ENCODE assay signal across 19 cellular contexts in genomic region chr1:201918343-201918742, GRCh38. TPM values are rescaled to one million over a fixed set of nuclear protein-coding genes. Genes with fewer than 3 reads are reported as not detected.
DNase-seq lines count a peak whose midpoint lies in the region; ATAC-seq, FAIRE-seq and TF ChIP-seq lines count a peak whose summit lies in the region.
"Had no signal": no experiment of that assay in that cellular context is flagged by ENCODE, and none has a peak within 500 bp of the region (broad histone marks: within the 10 kb centered on the region; RNA-seq: fewer than 3 reads in every experiment).

No MANE protein-coding gene starts in this region.

- H3K4me1 ChIP-seq in left ventricle myocardium inferior: peaks cover 31% of the 10 kb centered on the region
- H3K4me1 ChIP-seq in gastroesophageal sphincter: peaks cover 36 to 100% (median 51%) of the 10 kb centered on the region in 3 donors
- H3K4me1 ChIP-seq in rectal smooth muscle tissue (ENCODE audit: control insufficient read depth, insufficient read depth, low read length): peaks cover 67% of the 10 kb centered on the region
- peaks cover 76% of the 10 kb centered on the region for H3K4me1 ChIP-seq in vagina
- peaks cover 8 to 9% of the 10 kb centered on the region in 2 donors for H3K4me1 ChIP-seq in kidney (ENCODE audit: control insufficient read depth in 1 of 2, insufficient read depth in 1 of 2, low read depth in 1 of 2, low read length in 2 of 2)

- no peak for FAIRE-seq in kidney (lab: Jason Lieb, UNC)
- FAIRE-seq: A204.1 had no signal

- WGBS in gastroesophageal sphincter (ENCODE audit: low coverage in 1 of 2), 2 donors: 50% methylated on average over 5 of the region's 5 CpGs

- TF ChIP-seq CTCF in left ventricle myocardium inferior (IDR thresholded peaks at IDR 0.05; ENCODE audit: borderline replicate concordance) (no peak), gastroesophageal sphincter (IDR thresholded peaks at IDR 0.05) (no peak), vagina (IDR thresholded peaks at IDR 0.05) (no peak), kidney (IDR thresholded peaks at IDR 0.05; ENCODE audit: borderline replicate concordance, extremely low read depth, insufficient read depth) (no peak)

- peak overlapping the region; percentile 22 for H3K9ac ChIP-seq in rectal smooth muscle tissue (ENCODE audit: low read length)
- no peak overlapping the region for H3K9ac ChIP-seq in kidney (ENCODE audit: low read length in 2 of 2)

- no peak for TF ChIP-seq EP300 in gastroesophageal sphincter (IDR thresholded peaks at IDR 0.05)

- H3K36me3 ChIP-seq in left ventricle myocardium inferior (no peaks in the 10 kb centered on the region), gastroesophageal sphincter (peaks cover 0 to 29% of the 10 kb centered on the region in 2 donors), rectal smooth muscle tissue (ENCODE audit: control insufficient read depth, insufficient read depth, low read length) (no peaks in the 10 kb centered on the region), vagina (no peaks in the 10 kb centered on the region), kidney (ENCODE audit: control insufficient read depth in 1 of 2, insufficient read depth in 2 of 2, low read length in 2 of 2) (no peaks in the 10 kb centered on the region)

- H3K4me3 ChIP-seq in left ventricle myocardium inferior (no peak overlapping the region), gastroesophageal sphincter (peak overlapping the region in 1 of 2 donors; percentile 36), rectal smooth muscle tissue (ENCODE audit: low read length) (peak overlapping the region; percentile 61), vagina (no peak overlapping the region), kidney (ENCODE audit: low read length in 2 of 2) (no peak overlapping the region)

- peak overlapping the region; percentile 77 for H3K27ac ChIP-seq in left ventricle myocardium inferior (replicated peaks)
- H3K27ac ChIP-seq in gastroesophageal sphincter: peak overlapping the region; percentile 94 to 96 (median 95)
- H3K27ac ChIP-seq in rectal smooth muscle tissue (ENCODE audit: low read depth, low read length): peak overlapping the region; percentile 97
- peak overlapping the region; percentile 92 for H3K27ac ChIP-seq in vagina
- H3K27ac ChIP-seq in kidney (ENCODE audit: low read depth in 2 of 2, low read length in 2 of 2): peak overlapping the region in 1 of 2 donors; percentile 65

- intact Hi-C loops in left ventricle myocardium inferior (cut with micrococcal nuclease): no loop called here
- intact Hi-C loops in left ventricle myocardium superior (cut with micrococcal nuclease): no loop called here
- intact Hi-C loops in vagina (cut with DNase I): no loop called here
- intact Hi-C loops in kidney (cut with DNase I): no loop called here

- no peak for TF ChIP-seq POLR2A in gastroesophageal sphincter (IDR thresholded peaks at IDR 0.05)
- no peak for TF ChIP-seq POLR2A in vagina (IDR thresholded peaks at IDR 0.05)

- DNase-seq in left ventricle myocardium inferior (no peak), left ventricle myocardium superior (no peak), vagina (ENCODE audit: extremely low spot score in 2 of 2) (no peak), kidney (no peak), medulla oblongata (ENCODE audit: extremely low spot score) (no peak)
- DNase-seq: activated CD4-positive, alpha-beta T cell treated with anti-CD3 and anti-CD28 coated beads, Interleukin-2, amount 10 ng/mL, durations not matched to agents 7 days and 5 days; COR-L47; GF-D8; hypothalamus; KG1; NK-92 treated with Interleukin-12 subunit alpha and Interleukin-12 subunit beta, amount 100 ng/mL, for 24 hours; stimulated activated naive CD8-positive, alpha-beta T cell treated with anti-CD3 and anti-CD28 coated beads, Interleukin-15, Interleukin-2, amounts not matched to agents 100 U/mL and 50 U/mL, for 24 hours had no signal

- H3K27me3 ChIP-seq in left ventricle myocardium inferior (ENCODE audit: low read depth) (no peaks in the 10 kb centered on the region), gastroesophageal sphincter (no peaks in the 10 kb centered on the region), rectal smooth muscle tissue (ENCODE audit: control insufficient read depth, insufficient read depth, low read length) (no peaks in the 10 kb centered on the region), vagina (no peaks in the 10 kb centered on the region)

- H3K9me3 ChIP-seq in left ventricle myocardium inferior (replicated peaks) (no peaks in the 10 kb centered on the region), gastroesophageal sphincter (no peaks in the 10 kb centered on the region), vagina (no peaks in the 10 kb centered on the region), kidney (ENCODE audit: control insufficient read depth in 1 of 2, low read length in 2 of 2) (no peaks in the 10 kb centered on the region)

- ATAC-seq in left ventricle myocardium superior (no peak), gastroesophageal sphincter (no peak), HG03439 (IDR thresholded peaks at IDR 0.05; ENCODE audit: unreplicated experiment) (no peak)
- ATAC-seq: activated naive CD4-positive, alpha-beta T cell treated with anti-CD3 and anti-CD28 coated beads, Interleukin-2, amount 50 U/mL, for 72 hours; natural killer cell treated with Interleukin-12 subunit alpha and Interleukin-12 subunit beta and Interleukin-15 and Interleukin-18, amount 100 ng/mL, for 72 hours; stimulated activated naive CD8-positive, alpha-beta T cell treated with anti-CD3 and anti-CD28 coated beads, Interleukin-15, Interleukin-2, amounts not matched to agents 100 U/mL and 50 U/mL, for 24 hours had no signal

RNA-seq across cellular contexts. Expression of gene LMOD1, which starts 28.0 kb away (rescaled TPM):
- total RNA-seq in left ventricle myocardium inferior: 9.2 TPM
- total RNA-seq in left ventricle myocardium superior: 8.0 TPM
- 1,000 to 10,000 TPM; 1,267 to 1,570 (median 1,475) TPM for total RNA-seq in gastroesophageal sphincter
- 107 TPM for total RNA-seq in vagina
- 33.3 TPM for total RNA-seq in kidney
- polyA plus RNA-seq in kidney (ENCODE audit: insufficient read depth, low read depth, low replicate concordance): 9.5 TPM
- total RNA-seq: activated CD4-positive, alpha-beta T cell treated with anti-CD3 and anti-CD28 coated beads, Interleukin-2, amount 10 ng/mL, durations not matched to agents 7 days and 5 days; activated naive CD4-positive, alpha-beta T cell treated with anti-CD3 and anti-CD28 coated beads, Interleukin-2, amount 50 U/mL, for 72 hours; natural killer cell treated with Interleukin-12 subunit alpha and Interleukin-12 subunit beta and Interleukin-15 and Interleukin-18, amount 100 ng/mL, for 72 hours; SK-MEL-5 had no signal

RNA-seq across cellular contexts. Expression of gene SHISA4, which starts 29.6 kb away (rescaled TPM):
- total RNA-seq in left ventricle myocardium inferior (191 TPM), left ventricle myocardium superior (129 TPM), gastroesophageal sphincter (10 to 100 TPM; 18.9 to 35.8 (median 29.3) TPM), vagina (16.2 TPM), kidney (10.4 TPM)
- polyA plus RNA-seq in kidney (ENCODE audit: insufficient read depth, low read depth, low replicate concordance): 37.6 TPM

RNA-seq across cellular contexts. Expression of gene TIMM17A, which starts 37.0 kb away (rescaled TPM):
- total RNA-seq in left ventricle myocardium inferior (87.5 TPM), left ventricle myocardium superior (79.0 TPM), gastroesophageal sphincter (10 to 100 TPM; 37.8 to 40.9 (median 38.5) TPM), vagina (18.9 TPM), kidney (40.8 TPM)
- 73.2 TPM for polyA plus RNA-seq in kidney (ENCODE audit: insufficient read depth, low read depth, low replicate concordance)

Comparison
In these comparisons a context has a peak if more than half of its experiments do, and no peak if none do; other contexts are left out.
1. RNA of gene LMOD1, which starts 28.0 kb away (total RNA-seq): 1,267 to 1,570 TPM in gastroesophageal sphincter; 107 TPM in vagina (single experiment), 33.3 TPM in kidney (single experiment), 9.2 TPM in left ventricle myocardium inferior (single experiment) and 8.0 TPM in left ventricle myocardium superior (single experiment); every median in the first group is over 10 times any median in the second.